In the genomic region with DNA sequence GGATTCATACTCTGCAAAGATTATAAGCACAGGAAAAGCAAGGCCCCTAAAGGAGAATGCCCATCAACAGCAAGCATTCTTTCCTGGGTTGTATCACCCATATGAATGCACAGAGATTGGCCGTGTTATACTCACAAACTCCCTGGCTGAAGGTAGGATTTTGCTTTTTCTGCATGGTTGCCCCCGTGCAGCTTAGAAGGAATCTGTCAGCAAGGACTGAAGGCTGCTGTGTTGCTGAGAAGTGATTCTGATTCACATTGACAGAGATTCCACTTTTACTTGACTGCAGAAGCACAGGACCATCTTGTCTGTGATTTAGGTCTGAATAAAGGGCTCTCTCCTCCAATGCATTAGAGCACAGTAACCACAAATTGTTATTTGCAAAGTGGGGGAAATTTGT, we compare ENCODE assay signal across 20 cellular contexts.
"Had no signal": no experiment of that assay in that cellular context is flagged by ENCODE, and none has a peak within 500 bp of the region (broad histone marks: within the 10 kb centered on the region; RNA-seq: fewer than 3 reads in every experiment).

No MANE protein-coding gene starts in this region.

- H3K27ac ChIP-seq: left lung, psoas muscle, sigmoid colon, spleen, upper lobe of left lung had no signal

- H3K4me1 Mint-ChIP-seq: activated B cell treated with CpG ODN at 0.5 μM for 24 hours; immature natural killer cell; memory B cell; stimulated activated naive CD8-positive, alpha-beta T cell treated with anti-CD3 and anti-CD28 coated beads, Interleukin-15, amount 100 ng/mL, for 72 hours had no signal

- H3K4me3 ChIP-seq: left lung, psoas muscle, sigmoid colon, spleen, upper lobe of left lung had no signal

- H3K27me3 Mint-ChIP-seq: activated B cell treated with CpG ODN at 0.5 μM for 24 hours; activated CD8-positive, alpha-beta T cell treated with anti-CD3 and anti-CD28 coated beads for 36 hours; memory B cell; natural killer cell treated with Interleukin-12 subunit alpha and Interleukin-12 subunit beta and Interleukin-15 and Interleukin-18, amount 100 ng/mL, for 72 hours; stimulated activated naive CD8-positive, alpha-beta T cell treated with anti-CD3 and anti-CD28 coated beads, Interleukin-15, amount 100 ng/mL, for 72 hours had no signal

- DNase-seq: activated B cell treated with CpG ODN at 0.5 μM for 24 hours; activated CD4-positive, alpha-beta T cell treated with anti-CD3 and anti-CD28 coated beads for 48 hours; activated CD8-positive, alpha-beta T cell treated with anti-CD3 and anti-CD28 coated beads for 36 hours; activated effector memory CD4-positive, alpha-beta T cell treated with Interleukin-2 at 50 U/mL for 16 hours; activated T-cell treated with anti-CD3 and anti-CD28 coated beads, Interleukin-2, amount 50 U/mL, for 4 hours; central memory CD4-positive, alpha-beta T cell; effector memory CD4-positive, alpha-beta T cell; foreskin fibroblast; head of caudate nucleus; immature natural killer cell; left lung; psoas muscle; sigmoid colon; spleen; stimulated activated naive CD8-positive, alpha-beta T cell treated with anti-CD3 and anti-CD28 coated beads, Interleukin-15, amount 100 ng/mL, for 72 hours; upper lobe of left lung had no signal

- H3K27me3 ChIP-seq: left lung, sigmoid colon, spleen, upper lobe of left lung had no signal

- H3K27ac Mint-ChIP-seq: activated B cell treated with CpG ODN at 0.5 μM for 24 hours; activated CD8-positive, alpha-beta T cell treated with anti-CD3 and anti-CD28 coated beads for 36 hours; activated naive CD4-positive, alpha-beta T cell treated with anti-CD3 and anti-CD28 coated beads, Interleukin-2, amount 50 U/mL, for 72 hours; immature natural killer cell; memory B cell; natural killer cell treated with Interleukin-12 subunit alpha and Interleukin-12 subunit beta and Interleukin-15 and Interleukin-18, amount 100 ng/mL, for 72 hours; stimulated activated naive CD8-positive, alpha-beta T cell treated with anti-CD3 and anti-CD28 coated beads, Interleukin-15, amount 100 ng/mL, for 72 hours; T-helper 1 cell treated with Interleukin-12 subunit alpha and Interleukin-12 subunit beta and Interleukin-4 antibody, amounts not matched to agents 30 μg/mL and 1 μg/mL, for 36 hours had no signal

- H3K9me3 ChIP-seq: psoas muscle, upper lobe of left lung had no signal

- H3K4me3 Mint-ChIP-seq: activated B cell treated with CpG ODN at 0.5 μM for 24 hours; activated CD8-positive, alpha-beta T cell treated with anti-CD3 and anti-CD28 coated beads for 36 hours; activated T-cell treated with anti-CD3 and anti-CD28 coated beads, Interleukin-2, amount 50 U/mL, for 4 hours; immature natural killer cell; memory B cell; natural killer cell treated with Interleukin-12 subunit alpha and Interleukin-12 subunit beta and Interleukin-15 and Interleukin-18, amount 100 ng/mL, for 72 hours; stimulated activated naive CD8-positive, alpha-beta T cell treated with anti-CD3 and anti-CD28 coated beads, Interleukin-15, amount 100 ng/mL, for 72 hours; T-helper 1 cell treated with Interleukin-12 subunit alpha and Interleukin-12 subunit beta and Interleukin-4 antibody, amounts not matched to agents 30 μg/mL and 1 μg/mL, for 36 hours had no signal

- H3K4me1 ChIP-seq: left lung, psoas muscle, sigmoid colon, spleen, upper lobe of left lung had no signal

- H3K36me3 Mint-ChIP-seq: memory B cell had no signal

- H3K36me3 ChIP-seq: left lung, sigmoid colon, spleen, upper lobe of left lung had no signal

- ATAC-seq: activated CD8-positive, alpha-beta T cell treated with anti-CD3 and anti-CD28 coated beads for 36 hours; activated naive CD4-positive, alpha-beta T cell treated with anti-CD3 and anti-CD28 coated beads, Interleukin-2, amount 50 U/mL, for 72 hours; activated T-cell treated with anti-CD3 and anti-CD28 coated beads, Interleukin-2, amount 50 U/mL, for 4 hours; left lung; natural killer cell treated with Interleukin-12 subunit alpha and Interleukin-12 subunit beta and Interleukin-15 and Interleukin-18, amount 100 ng/mL, for 72 hours; psoas muscle; stimulated activated naive CD8-positive, alpha-beta T cell treated with anti-CD3 and anti-CD28 coated beads, Interleukin-15, amount 100 ng/mL, for 72 hours had no signal
